ENCODE assay signal across 11 cellular contexts in genomic region chr5:113361701-113362100, GRCh38.
"Had no signal": no experiment of that assay in that cellular context is flagged by ENCODE, and none has a peak within 500 bp of the region (broad histone marks: within the 10 kb centered on the region; RNA-seq: fewer than 3 reads in every experiment).

No MANE protein-coding gene starts in this region.

- H2AFZ ChIP-seq: GM23248, GM23338 had no signal

- H3K9ac ChIP-seq: GM23248 had no signal

- H3K27ac ChIP-seq: GM23248 had no signal

- H3K4me2 ChIP-seq: GM23338 had no signal

- H3K36me3 ChIP-seq: HAP-1 had no signal

- ATAC-seq: GM23338, HCT116 had no signal

- FAIRE-seq: H1, H54 had no signal

- H3K4me1 ChIP-seq: HAP-1 had no signal

- DNase-seq: GM23248, GOT3, H7, H9, HCEC 1CT, HFFc6 had no signal

- H3K4me3 ChIP-seq: GM23248, GM23338, HAP-1 had no signal
